13 cellular contexts compared by ENCODE assay signal in the genomic region with DNA sequence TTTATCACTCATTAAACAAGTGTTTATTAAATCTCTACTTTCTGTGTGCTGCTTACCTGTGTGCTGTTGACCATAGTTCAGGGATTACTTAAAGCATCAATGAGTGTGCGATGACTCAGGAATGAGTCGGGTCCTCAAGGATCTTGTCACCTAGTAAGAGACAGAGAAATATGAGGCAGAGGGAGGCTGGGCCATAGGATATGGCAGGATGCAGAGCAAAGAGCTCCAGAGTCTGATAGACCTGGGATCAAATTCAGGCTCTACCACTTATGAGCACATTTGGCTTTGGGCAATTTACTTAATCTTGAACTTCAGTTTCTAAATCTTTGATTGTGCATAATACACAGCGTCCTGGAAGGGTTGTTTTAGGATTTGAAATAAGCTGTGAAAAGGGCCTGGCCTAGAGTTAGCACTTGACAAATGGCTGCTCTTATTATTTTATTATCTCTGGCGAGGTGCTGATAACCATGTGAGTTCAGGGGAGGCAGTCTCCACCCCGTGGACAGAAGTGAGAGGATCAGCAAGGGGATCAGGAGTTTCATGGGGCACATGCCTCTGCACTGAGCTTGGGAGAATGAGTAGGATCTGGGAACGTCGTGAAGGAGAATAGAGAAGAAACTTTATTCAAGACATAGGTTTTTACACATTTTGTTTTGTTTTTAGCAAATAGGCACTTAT.
DNase-seq lines count a peak whose midpoint lies in the region; ATAC-seq and TF ChIP-seq lines count a peak whose summit lies in the region.
"Had no signal": no experiment of that assay in that cellular context is flagged by ENCODE, and none has a peak within 500 bp of the region (broad histone marks: within the 10 kb centered on the region; RNA-seq: fewer than 3 reads in every experiment).

No MANE protein-coding gene starts in this region.

- H3K9me3 ChIP-seq in upper lobe of right lung, result no peaks in the 10 kb centered on the region
- H3K9me3 ChIP-seq: tibial nerve had no signal

- no peaks in the 10 kb centered on the region for H3K36me3 Mint-ChIP-seq in T-helper 2 cell treated with Interferon-gamma antibody and Interleukin-4, amounts not matched to agents 5 μg/mL and 100 μg/mL, for 36 hours (ENCODE audit: low read depth)

- H3K4me1 ChIP-seq in upper lobe of right lung, result no peaks in the 10 kb centered on the region

- TF ChIP-seq CTCF in foreskin fibroblast (IDR thresholded peaks at IDR 0.05; ENCODE audit: low read depth, low read length), result no peak
- TF ChIP-seq CTCF in upper lobe of right lung (IDR thresholded peaks at IDR 0.05), result no peak

- no peak overlapping the region for H3K27ac Mint-ChIP-seq in T-helper 2 cell treated with Interferon-gamma antibody and Interleukin-4, amounts not matched to agents 5 μg/mL and 100 μg/mL, for 36 hours
- H3K27ac Mint-ChIP-seq: activated T-helper 1 cell treated with anti-CD3 and anti-CD28 coated beads, Interleukin-12 subunit alpha, Interleukin-12 subunit beta, Interleukin-2, Interleukin-4 antibody, amounts not matched to agents 30 ng/mL and 10 ng/mL and 1 ng/mL, durations not matched to agents 14 hours and 24 hours and 36 hours had no signal

- H3K27me3 ChIP-seq in upper lobe of right lung, result no peaks in the 10 kb centered on the region
- H3K27me3 ChIP-seq: dorsolateral prefrontal cortex, tibial nerve had no signal

- no peaks in the 10 kb centered on the region for H3K36me3 ChIP-seq in upper lobe of right lung
- H3K36me3 ChIP-seq: tibial nerve had no signal

- H3K4me3 ChIP-seq in foreskin fibroblast (ENCODE audit: low read depth in 1 of 2, low read length in 2 of 2) (no peak overlapping the region), upper lobe of right lung (no peak overlapping the region)
- H3K4me3 ChIP-seq: dorsolateral prefrontal cortex, tibial nerve had no signal

- H3K27me3 Mint-ChIP-seq in T-helper 2 cell treated with Interferon-gamma antibody and Interleukin-4, amounts not matched to agents 5 μg/mL and 100 μg/mL, for 36 hours (ENCODE audit: low read depth), result peaks cover 9% of the 10 kb centered on the region

- no peak overlapping the region for H3K4me3 Mint-ChIP-seq in T-helper 2 cell treated with Interferon-gamma antibody and Interleukin-4, amounts not matched to agents 5 μg/mL and 100 μg/mL, for 36 hours
- H3K4me3 Mint-ChIP-seq: activated T-helper 1 cell treated with anti-CD3 and anti-CD28 coated beads, Interleukin-12 subunit alpha, Interleukin-12 subunit beta, Interleukin-2, Interleukin-4 antibody, amounts not matched to agents 30 ng/mL and 10 ng/mL and 1 ng/mL, durations not matched to agents 14 hours and 24 hours and 36 hours had no signal

- no peak overlapping the region for H3K27ac ChIP-seq in upper lobe of right lung
- H3K27ac ChIP-seq: dorsolateral prefrontal cortex, tibial nerve had no signal

- intact Hi-C loops in Right ventricle myocardium superior (cut with DNase I) (no loop called here), Right ventricle myocardium inferior (cut with DNase I) (no loop called here), upper lobe of right lung (cut with DNase I) (no loop called here)

- no peaks in the 10 kb centered on the region for H3K4me1 Mint-ChIP-seq in T-helper 2 cell treated with Interferon-gamma antibody and Interleukin-4, amounts not matched to agents 5 μg/mL and 100 μg/mL, for 36 hours (ENCODE audit: low read depth)

- no peaks in the 10 kb centered on the region for H3K9me3 Mint-ChIP-seq in T-helper 2 cell treated with Interferon-gamma antibody and Interleukin-4, amounts not matched to agents 5 μg/mL and 100 μg/mL, for 36 hours
- H3K9me3 Mint-ChIP-seq: activated T-helper 1 cell treated with anti-CD3 and anti-CD28 coated beads, Interleukin-12 subunit alpha, Interleukin-12 subunit beta, Interleukin-2, Interleukin-4 antibody, amounts not matched to agents 30 ng/mL and 10 ng/mL and 1 ng/mL, durations not matched to agents 14 hours and 24 hours and 36 hours had no signal

- ATAC-seq in Right ventricle myocardium superior (ENCODE audit: poor library complexity) (peak; percentile 50), Right ventricle myocardium inferior (no peak), upper lobe of right lung (peak; percentile 26), GM19324 (IDR thresholded peaks at IDR 0.05; ENCODE audit: low FRiP score, unreplicated experiment) (no peak)

- DNase-seq in Right ventricle myocardium superior, result no peak
- no peak for DNase-seq in Right ventricle myocardium inferior (ENCODE audit: missing footprints)
- DNase-seq in RKO (ENCODE audit: low spot score), result peak; percentile 66
- peak; percentile 52 to 77 for DNase-seq in foreskin fibroblast
- DNase-seq in upper lobe of right lung, result no peak
- no peak for DNase-seq in T-helper 2 cell treated with Interferon-gamma antibody and Interleukin-4, amounts not matched to agents 5 μg/mL and 100 μg/mL, for 36 hours (ENCODE audit: low spot score)
- no peak for DNase-seq in NCI-H146 treated with DMSO at 0.1 percent for 48 hours (lab: John Stamatoyannopoulos, UW; ENCODE audit: unreplicated experiment)
- DNase-seq: AML-193, NCI-H510A had no signal

Comparison
In these comparisons a context has a peak if more than half of its experiments do, and no peak if none do; other contexts are left out.
1. ATAC-seq: peak in Right ventricle myocardium superior (single experiment) and upper lobe of right lung (single experiment); none in Right ventricle myocardium inferior (single experiment) and GM19324 (single experiment).
2. DNase-seq: peak in RKO (single experiment) and foreskin fibroblast (2 of 2); none in Right ventricle myocardium superior (single experiment), Right ventricle myocardium inferior (single experiment), upper lobe of right lung (single experiment), T-helper 2 cell treated with Interferon-gamma antibody and Interleukin-4, amounts not matched to agents 5 μg/mL and 100 μg/mL, for 36 hours (single experiment) and NCI-H146 treated with DMSO at 0.1 percent for 48 hours (single experiment).